In genomic region chr9:71909887-71910601, GRCh38 we compare ENCODE assay signal across 8 cellular contexts. TPM values are rescaled to one million over a fixed set of nuclear protein-coding genes. Genes with fewer than 3 reads are reported as not detected.
DNase-seq lines count a peak whose midpoint lies in the region; ATAC-seq, FAIRE-seq and TF ChIP-seq lines count a peak whose summit lies in the region.

No MANE protein-coding gene starts in this region.

- H4K20me1 ChIP-seq in HepG2 (ENCODE audit: insufficient read depth, low read length), result peaks cover 39% of the 10 kb centered on the region

- H3K9me3 ChIP-seq in CD8-positive, alpha-beta memory T cell (ENCODE audit: low read length), result no peaks in the 10 kb centered on the region
- H3K9me3 ChIP-seq in ectodermal cell (ENCODE audit: control insufficient read depth, low read length) (no peaks in the 10 kb centered on the region), HepG2 (ENCODE audit: low read length) (no peaks in the 10 kb centered on the region)

- H3K4me2 ChIP-seq in HepG2 (ENCODE audit: low read depth, low read length), result peak overlapping the region; percentile 78

- H2AFZ ChIP-seq in HepG2 (ENCODE audit: low read length), result no peak overlapping the region

- ATAC-seq in GM21526 (IDR thresholded peaks at IDR 0.05; ENCODE audit: low FRiP score, unreplicated experiment) (peak; percentile 0), HepG2 (peak; percentile 36), GM19351 (IDR thresholded peaks at IDR 0.05; ENCODE audit: unreplicated experiment) (no peak)

- H3K27me3 Mint-ChIP-seq in CD8-positive, alpha-beta memory T cell, result peaks cover 0 to 2% of the 10 kb centered on the region in 2 donors
- H3K27me3 Mint-ChIP-seq in activated CD4-positive, alpha-beta T cell treated with anti-CD3 and anti-CD28 coated beads, Interleukin-2, amount 10 ng/mL, durations not matched to agents 24 days and 14 days, result no peaks in the 10 kb centered on the region

- H3K4me1 Mint-ChIP-seq in CD8-positive, alpha-beta memory T cell, result peaks cover 64 to 84% (median 81%) of the 10 kb centered on the region in 3 donors
- H3K4me1 Mint-ChIP-seq in activated CD4-positive, alpha-beta T cell treated with anti-CD3 and anti-CD28 coated beads, Interleukin-2, amount 10 ng/mL, durations not matched to agents 24 days and 14 days, result peaks cover 51% of the 10 kb centered on the region

- FAIRE-seq in HepG2 (lab: Jason Lieb, UNC), result no peak

- BruUV-seq in HepG2 (replicated peaks; lab: Mats Ljungman, UMichigan), result TSS peak; percentile 54

- TF ChIP-seq RAD21 in HepG2 (CRISPR knock-in tag; IDR thresholded peaks at IDR 0.05), result no peak

- peaks cover 28% of the 10 kb centered on the region for H3K4me1 ChIP-seq in CD8-positive, alpha-beta memory T cell (ENCODE audit: insufficient read depth, low read length)
- H3K4me1 ChIP-seq in ectodermal cell (ENCODE audit: control insufficient read depth, insufficient read depth, low read length) (no peaks in the 10 kb centered on the region), HepG2 (ENCODE audit: insufficient read depth, low read length) (peaks cover 53% of the 10 kb centered on the region)

- H3K4me3 ChIP-seq in CD8-positive, alpha-beta memory T cell (ENCODE audit: low read length), result peak overlapping the region; percentile 93
- H3K4me3 ChIP-seq in ectodermal cell (ENCODE audit: insufficient read depth, low read depth, low read length) (peak overlapping the region; percentile 75), HepG2 (replicated peaks in 1 of 3; ENCODE audit: insufficient read depth in 1 of 3, low read depth in 2 of 3, low read length in 3 of 3) (peak overlapping the region; percentile 86 to 99 (median 89))

- peaks cover 0 to 27% (median 0%) of the 10 kb centered on the region in 3 donors for H3K36me3 Mint-ChIP-seq in CD8-positive, alpha-beta memory T cell
- peaks cover 17% of the 10 kb centered on the region for H3K36me3 Mint-ChIP-seq in activated CD4-positive, alpha-beta T cell treated with anti-CD3 and anti-CD28 coated beads, Interleukin-2, amount 10 ng/mL, durations not matched to agents 24 days and 14 days (ENCODE audit: low read depth)

- H3K36me3 ChIP-seq in CD8-positive, alpha-beta memory T cell (ENCODE audit: insufficient read depth, low read length), result no peaks in the 10 kb centered on the region
- H3K36me3 ChIP-seq in ectodermal cell (ENCODE audit: control insufficient read depth, insufficient read depth, low read length) (peaks cover 5% of the 10 kb centered on the region), HepG2 (replicated peaks in 1 of 2; ENCODE audit: control insufficient read depth in 1 of 2, insufficient read depth in 2 of 2, low read length in 2 of 2) (peaks cover 0 to 10% of the 10 kb centered on the region in 2 experiments; a peak in 2 of 5 replicates)

- H3K79me2 ChIP-seq in HepG2 (ENCODE audit: insufficient read depth, low read length), result peaks cover 78% of the 10 kb centered on the region

- peak overlapping the region; percentile 74 for H3K27ac ChIP-seq in CD8-positive, alpha-beta memory T cell (ENCODE audit: low read depth, low read length)
- H3K27ac ChIP-seq in ectodermal cell (ENCODE audit: insufficient read depth, low read depth, low read length, poor library complexity, severe bottlenecking) (peak overlapping the region; percentile 94), HepG2 (ENCODE audit: extremely low read length, insufficient read depth, low read length) (peak overlapping the region; percentile 93)

- no peaks in the 10 kb centered on the region for H3K27me3 ChIP-seq in CD8-positive, alpha-beta memory T cell (ENCODE audit: insufficient read depth, low read length, poor library complexity, severe bottlenecking)
- H3K27me3 ChIP-seq in ectodermal cell (ENCODE audit: control insufficient read depth, insufficient read depth, low read length, poor library complexity, severe bottlenecking) (no peaks in the 10 kb centered on the region), HepG2 (ENCODE audit: control insufficient read depth in 1 of 2, insufficient read depth in 2 of 2, low read length in 2 of 2) (no peaks in the 10 kb centered on the region; a peak in 1 of 5 replicates)

- 0% methylated on average over 41 of the region's 41 CpGs for WGBS in ectodermal cell, 2 experiments
- WGBS in HepG2 (ENCODE audit: low lambda C conversion rate), result 1% methylated on average over 24 of the region's 41 CpGs

- intact Hi-C loops in activated CD4-positive, alpha-beta T cell treated with anti-CD3 and anti-CD28 coated beads, Interleukin-2, amount 10 ng/mL, durations not matched to agents 24 days and 14 days (cut with micrococcal nuclease), result loop anchor here (5.0 to 10.0 kb wide), 4 partner anchors 113 to 1495 kb away; partner anchors contain the start of gene KLF9
- intact Hi-C loops in HepG2 (cut with micrococcal nuclease; ENCODE audit: unreplicated experiment), result loop anchor here (5.0 to 10.0 kb wide), 2 partner anchors 235 to 452 kb away; no protein-coding TSS in a partner anchor

- POLR2A ChIA-PET in CD8-positive, alpha-beta memory T cell (lab: Charles Lee), result interaction anchor here (1.3 kb wide), 2 partner anchors 224 to 455 kb away, joined by 4 to 5 read pairs; partner anchors contain the start of gene ZFAND5
- POLR2A ChIA-PET in HepG2 (lab: Yijun Ruan, JAX), result interaction anchor here (1.8 kb wide), 1 partner anchor 11 kb away, joined by 11 read pairs; no protein-coding TSS in a partner anchor

- TF ChIP-seq EP300 in HepG2 (IDR thresholded peaks at IDR 0.05; ENCODE audit: low read depth in 2 of 2, low read length in 2 of 2) (no peak), HepG2 (CRISPR knock-in tag; IDR thresholded peaks at IDR 0.05; ENCODE audit: borderline replicate concordance) (no peak)

- TF ChIP-seq POLR2A in HepG2 (IDR thresholded peaks at IDR 0.05; ENCODE audit: insufficient read depth in 1 of 2, low read depth in 2 of 2, low read length in 2 of 2), result no peak

- peak; percentile 11 to 50 (median 19) for DNase-seq in CD8-positive, alpha-beta memory T cell
- DNase-seq in M059J (ENCODE audit: low read depth) (peak; percentile 60), HepG2 (ENCODE audit: low spot score) (peak; percentile 31)
- DNase-seq in activated CD4-positive, alpha-beta T cell treated with anti-CD3 and anti-CD28 coated beads, Interleukin-2, amount 10 ng/mL, durations not matched to agents 24 days and 14 days, result peak; percentile 84
- DNase-seq in stimulated activated CD4-positive, alpha-beta T cell treated with anti-CD3 and anti-CD28 coated beads, Interleukin-4, amount 100 ng/mL, for 24 hours, result peak; percentile 34

- H3K9ac ChIP-seq in HepG2 (ENCODE audit: insufficient read depth, low read depth, low read length), result peak overlapping the region; percentile 92

- CTCF ChIA-PET in CD8-positive, alpha-beta memory T cell (lab: Charles Lee), result no interaction called here
- CTCF ChIA-PET in HepG2 (lab: Yijun Ruan, JAX; ENCODE audit: low intra/inter-chr PET ratio, low total read pairs), result no interaction called here

- H3K9me3 Mint-ChIP-seq in CD8-positive, alpha-beta memory T cell, result no peaks in the 10 kb centered on the region
- H3K9me3 Mint-ChIP-seq in activated CD4-positive, alpha-beta T cell treated with anti-CD3 and anti-CD28 coated beads, Interleukin-2, amount 10 ng/mL, durations not matched to agents 24 days and 14 days, result no peaks in the 10 kb centered on the region

- no peak for TF ChIP-seq CTCF in HepG2 (CRISPR knock-in tag; IDR thresholded peaks at IDR 0.05)

- peak overlapping the region; percentile 56 to 90 (median 70) for H3K27ac Mint-ChIP-seq in CD8-positive, alpha-beta memory T cell
- H3K27ac Mint-ChIP-seq in activated CD4-positive, alpha-beta T cell treated with anti-CD3 and anti-CD28 coated beads, Interleukin-2, amount 10 ng/mL, durations not matched to agents 24 days and 14 days, result peak overlapping the region; percentile 91

- peak overlapping the region; percentile 97 to 100 (median 100) for H3K4me3 Mint-ChIP-seq in CD8-positive, alpha-beta memory T cell
- H3K4me3 Mint-ChIP-seq in activated CD4-positive, alpha-beta T cell treated with anti-CD3 and anti-CD28 coated beads, Interleukin-2, amount 10 ng/mL, durations not matched to agents 24 days and 14 days, result peak overlapping the region; percentile 100

- in situ Hi-C loops in HepG2 (cut with HindIII; ENCODE audit: extremely low pct_ligation_motif_present, low pct_unique_long_range_greater_than_20kb), result no loop called here

RNA-seq across cellular contexts. Expression of gene ABHD17B, which starts 0.9 kb away (rescaled TPM):
- 10 to 100 TPM; 17.0 to 17.3 TPM for total RNA-seq in CD8-positive, alpha-beta memory T cell
- polyA plus RNA-seq in CD8-positive, alpha-beta memory T cell, result 26.6 TPM
- 34.5 and 49.0 TPM in 2 replicates for total RNA-seq in M059J (2014; rRNA removed; shearing (Covaris generic))
- total RNA-seq in activated CD4-positive, alpha-beta T cell treated with anti-CD3 and anti-CD28 coated beads, Interleukin-2, amount 10 ng/mL, durations not matched to agents 24 days and 14 days, result 18.3 and 19.7 TPM in 2 replicates
- polyA plus RNA-seq in ectodermal cell (2013, experiment 1 of 4), result 55.2 TPM
- 60.6 TPM for polyA plus RNA-seq in ectodermal cell (2013, experiment 2 of 4)
- polyA plus RNA-seq in ectodermal cell (2013, experiment 3 of 4), result 45.9 TPM
- polyA plus RNA-seq in ectodermal cell (2013, experiment 4 of 4), result 51.2 TPM
- total RNA-seq in HepG2 (2016; rRNA removed; fragmentation: Illumina TruSeq; extraction: Trizol), result 22.0 and 25.2 TPM in 2 replicates
- total RNA-seq in HepG2 (2016; cell fraction: cytosol; rRNA removed; fragmentation: Illumina TruSeq; extraction: Trizol; ENCODE audit: low read depth), result 24.6 and 25.6 TPM in 2 replicates
- 23.0 and 26.4 TPM in 2 replicates for total RNA-seq in HepG2 (2016; cell fraction: insoluble cytoplasmic fraction; rRNA removed; fragmentation: Illumina TruSeq; extraction: Trizol)
- 16.4 and 17.3 TPM in 2 replicates for total RNA-seq in HepG2 (2016; cell fraction: membrane; rRNA removed; fragmentation: Illumina TruSeq; extraction: Trizol)
- 15.0 and 15.1 TPM in 2 replicates for total RNA-seq in HepG2 (2016; cell fraction: nucleus; rRNA removed; fragmentation: Illumina TruSeq; extraction: Trizol)
- polyA plus RNA-seq in HepG2 (2011; rRNA removed), result 10.4 and 11.3 TPM in 2 replicates
- polyA plus RNA-seq in HepG2 (2011; cell fraction: cytosol; rRNA removed), result 7.4 and 10.3 TPM in 2 replicates
- 5.7 and 7.3 TPM in 2 replicates for polyA plus RNA-seq in HepG2 (2011; cell fraction: nucleus; rRNA removed)
- polyA plus RNA-seq in HepG2 (2012), result 9.7 and 10.6 TPM in 2 replicates
- polyA plus RNA-seq in HepG2 (2016; cell fraction: cytosol; fragmentation: Illumina TruSeq; extraction: Trizol; ENCODE audit: low read depth), result 0.92 TPM in 2 replicates
- 20.8 and 22.8 TPM in 2 replicates for polyA plus RNA-seq in HepG2 (2016; cell fraction: insoluble cytoplasmic fraction; fragmentation: Illumina TruSeq; extraction: Trizol; ENCODE audit: low read depth)
- polyA plus RNA-seq in HepG2 (2016; cell fraction: membrane; fragmentation: Illumina TruSeq; extraction: Trizol; ENCODE audit: low read depth), result 3.6 and 3.8 TPM in 2 replicates
- 16.3 and 17.8 TPM in 2 replicates for polyA plus RNA-seq in HepG2 (2016; cell fraction: nucleus; fragmentation: Illumina TruSeq; extraction: Trizol; ENCODE audit: insufficient read depth, low read depth)
- 19.1 and 32.6 TPM in 2 replicates for polyA minus RNA-seq in HepG2 (2011; rRNA and poly(A)+ RNA removed; ENCODE audit: low replicate concordance)
- polyA minus RNA-seq in HepG2 (2011; cell fraction: cytosol; rRNA and poly(A)+ RNA removed), result 13.6 and 15.4 TPM in 2 replicates
- 23.0 and 24.5 TPM in 2 replicates for polyA minus RNA-seq in HepG2 (2011; cell fraction: nucleus; rRNA and poly(A)+ RNA removed)

RNA-seq across cellular contexts. Expression of gene C9orf85, which starts 1.4 kb away (rescaled TPM):
- total RNA-seq in CD8-positive, alpha-beta memory T cell, result 10 to 100 TPM; 11.4 to 12.3 TPM
- polyA plus RNA-seq in CD8-positive, alpha-beta memory T cell, result 13.5 TPM
- total RNA-seq in M059J (2014; rRNA removed; shearing (Covaris generic)), result 24.9 and 32.2 TPM in 2 replicates
- total RNA-seq in activated CD4-positive, alpha-beta T cell treated with anti-CD3 and anti-CD28 coated beads, Interleukin-2, amount 10 ng/mL, durations not matched to agents 24 days and 14 days, result 9.4 and 11.6 TPM in 2 replicates
- 13.2 TPM for polyA plus RNA-seq in ectodermal cell (2013, experiment 1 of 4)
- 14.9 TPM for polyA plus RNA-seq in ectodermal cell (2013, experiment 2 of 4)
- polyA plus RNA-seq in ectodermal cell (2013, experiment 3 of 4), result 10.8 TPM
- polyA plus RNA-seq in ectodermal cell (2013, experiment 4 of 4), result 14.1 TPM
- total RNA-seq in HepG2 (2016; rRNA removed; fragmentation: Illumina TruSeq; extraction: Trizol), result 9.9 and 10.1 TPM in 2 replicates
- total RNA-seq in HepG2 (2016; cell fraction: cytosol; rRNA removed; fragmentation: Illumina TruSeq; extraction: Trizol; ENCODE audit: low read depth), result 5.5 and 6.6 TPM in 2 replicates
- 9.8 and 12.3 TPM in 2 replicates for total RNA-seq in HepG2 (2016; cell fraction: insoluble cytoplasmic fraction; rRNA removed; fragmentation: Illumina TruSeq; extraction: Trizol)
- total RNA-seq in HepG2 (2016; cell fraction: membrane; rRNA removed; fragmentation: Illumina TruSeq; extraction: Trizol), result 11.8 and 13.0 TPM in 2 replicates
- total RNA-seq in HepG2 (2016; cell fraction: nucleus; rRNA removed; fragmentation: Illumina TruSeq; extraction: Trizol), result 7.3 and 8.5 TPM in 2 replicates
- polyA plus RNA-seq in HepG2 (2011; rRNA removed), result 11.3 and 13.9 TPM in 2 replicates
- 10.5 and 13.4 TPM in 2 replicates for polyA plus RNA-seq in HepG2 (2011; cell fraction: cytosol; rRNA removed)
- 3.9 and 5.8 TPM in 2 replicates for polyA plus RNA-seq in HepG2 (2011; cell fraction: nucleus; rRNA removed)
- 14.9 and 15.4 TPM in 2 replicates for polyA plus RNA-seq in HepG2 (2012)
- 7.0 and 7.2 TPM in 2 replicates for polyA plus RNA-seq in HepG2 (2016; cell fraction: cytosol; fragmentation: Illumina TruSeq; extraction: Trizol; ENCODE audit: low read depth)
- polyA plus RNA-seq in HepG2 (2016; cell fraction: insoluble cytoplasmic fraction; fragmentation: Illumina TruSeq; extraction: Trizol; ENCODE audit: low read depth), result 15.7 and 16.4 TPM in 2 replicates
- 12.6 and 13.2 TPM in 2 replicates for polyA plus RNA-seq in HepG2 (2016; cell fraction: membrane; fragmentation: Illumina TruSeq; extraction: Trizol; ENCODE audit: low read depth)
- 7.9 and 8.9 TPM in 2 replicates for polyA plus RNA-seq in HepG2 (2016; cell fraction: nucleus; fragmentation: Illumina TruSeq; extraction: Trizol; ENCODE audit: insufficient read depth, low read depth)
- 5.1 and 6.1 TPM in 2 replicates for polyA minus RNA-seq in HepG2 (2011; rRNA and poly(A)+ RNA removed; ENCODE audit: low replicate concordance)
- 6.2 and 9.6 TPM in 2 replicates for polyA minus RNA-seq in HepG2 (2011; cell fraction: cytosol; rRNA and poly(A)+ RNA removed)
- 17.6 and 21.1 TPM in 2 replicates for polyA minus RNA-seq in HepG2 (2011; cell fraction: nucleus; rRNA and poly(A)+ RNA removed)

Comparison
In these comparisons a context has a peak if more than half of its experiments do, and no peak if none do; other contexts are left out.
1. DNase-seq: peak in every context shown above with its lines; median percentile 84 in activated CD4-positive, alpha-beta T cell treated with anti-CD3 and anti-CD28 coated beads, Interleukin-2, amount 10 ng/mL, durations not matched to agents 24 days and 14 days; 60 in M059J; 34 in stimulated activated CD4-positive, alpha-beta T cell treated with anti-CD3 and anti-CD28 coated beads, Interleukin-4, amount 100 ng/mL, for 24 hours; 31 in HepG2; 19 in CD8-positive, alpha-beta memory T cell.